In the genomic region with DNA sequence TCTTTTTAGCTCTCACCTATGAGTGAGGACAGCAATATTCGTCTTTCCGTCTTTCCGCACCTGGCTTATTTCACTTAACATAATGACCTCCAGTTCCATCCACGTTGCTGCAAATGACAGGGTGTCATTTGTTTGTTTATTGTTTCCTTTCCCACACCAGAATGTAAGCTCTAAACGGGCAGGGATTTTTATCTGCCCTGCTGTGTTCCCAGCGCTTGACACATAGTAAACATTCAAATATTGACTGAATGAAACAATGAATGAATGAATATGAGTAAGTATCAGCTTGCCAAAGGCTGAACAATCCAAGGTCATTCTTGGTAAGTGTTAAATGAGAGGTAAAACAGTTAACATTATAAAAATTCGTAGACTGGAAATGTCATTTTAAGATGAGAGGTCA, we compare ENCODE assay signal across 18 cellular contexts.
"Had no signal": no experiment of that assay in that cellular context is flagged by ENCODE, and none has a peak within 500 bp of the region (broad histone marks: within the 10 kb centered on the region; RNA-seq: fewer than 3 reads in every experiment).

No MANE protein-coding gene starts in this region.

- H3K4me3 Mint-ChIP-seq: activated naive CD4-positive, alpha-beta T cell treated with anti-CD3 and anti-CD28 coated beads, Interleukin-2, amount 10 ng/mL, durations not matched to agents 7 days and 5 days; activated T-helper 17 cell treated with anti-CD3 and anti-CD28 coated beads, Interleukin-2, amount 50 U/mL, for 72 hours; dendritic cell treated with granulocyte-macrophage colony-stimulating factor and Interleukin-4, amounts not matched to agents 40 ng/mL and 50 ng/mL, for 4 days; natural killer cell had no signal

- H3K36me3 ChIP-seq: adrenal gland, suprapubic skin, upper lobe of right lung had no signal

- H3K27ac Mint-ChIP-seq: activated naive CD4-positive, alpha-beta T cell treated with anti-CD3 and anti-CD28 coated beads, Interleukin-2, amount 10 ng/mL, durations not matched to agents 7 days and 5 days; activated T-helper 17 cell treated with anti-CD3 and anti-CD28 coated beads, Interleukin-2, amount 50 U/mL, for 72 hours; natural killer cell had no signal

- H3K27me3 Mint-ChIP-seq: activated T-helper 17 cell treated with anti-CD3 and anti-CD28 coated beads, Interleukin-2, amount 50 U/mL, for 72 hours had no signal

- H3K27ac ChIP-seq: adrenal gland, upper lobe of right lung had no signal

- DNase-seq: activated CD4-positive, alpha-beta T cell treated with anti-CD3 and anti-CD28 coated beads, Interleukin-2, amount 50 U/mL, for 1 hour; activated CD4-positive, CD25-positive, alpha-beta regulatory T cell; activated naive CD4-positive, alpha-beta T cell treated with anti-CD3 and anti-CD28 coated beads, Interleukin-2, amount 10 ng/mL, durations not matched to agents 7 days and 5 days; activated T-cell treated with anti-CD3 and anti-CD28 coated beads for 4 hours; adrenal gland; central memory CD4-positive, alpha-beta T cell; hypothalamus; natural killer cell; nucleus accumbens; stimulated activated CD4-positive, alpha-beta T cell treated with anti-CD3 and anti-CD28 coated beads, Interleukin-4, amount 100 ng/mL, for 1 hour; stimulated activated CD8-positive, alpha-beta memory T cell treated with anti-CD3 and anti-CD28 coated beads, Interleukin-4, amount 100 ng/mL, for 48 hours; stimulated activated naive CD8-positive, alpha-beta T cell treated with anti-CD3 and anti-CD28 coated beads, Interleukin-15, Interleukin-2, amounts not matched to agents 100 U/mL and 50 U/mL, for 24 hours; T-helper 2 cell; upper lobe of right lung had no signal

- H3K4me3 ChIP-seq: adrenal gland, lung, suprapubic skin, upper lobe of right lung had no signal

- H3K9me3 Mint-ChIP-seq: activated naive CD4-positive, alpha-beta T cell treated with anti-CD3 and anti-CD28 coated beads, Interleukin-2, amount 10 ng/mL, durations not matched to agents 7 days and 5 days; activated T-helper 17 cell treated with anti-CD3 and anti-CD28 coated beads, Interleukin-2, amount 50 U/mL, for 72 hours; dendritic cell treated with granulocyte-macrophage colony-stimulating factor and Interleukin-4, amounts not matched to agents 40 ng/mL and 50 ng/mL, for 4 days; natural killer cell had no signal

- H3K27me3 ChIP-seq: adrenal gland, suprapubic skin, upper lobe of right lung had no signal

- H3K36me3 Mint-ChIP-seq: activated naive CD4-positive, alpha-beta T cell treated with anti-CD3 and anti-CD28 coated beads, Interleukin-2, amount 10 ng/mL, durations not matched to agents 7 days and 5 days; natural killer cell had no signal

- ATAC-seq: natural killer cell; stimulated activated naive CD8-positive, alpha-beta T cell treated with anti-CD3 and anti-CD28 coated beads, Interleukin-15, Interleukin-2, amounts not matched to agents 100 U/mL and 50 U/mL, for 24 hours; upper lobe of right lung had no signal

- H3K9me3 ChIP-seq: adrenal gland, suprapubic skin, upper lobe of right lung had no signal
